In the genomic region with DNA sequence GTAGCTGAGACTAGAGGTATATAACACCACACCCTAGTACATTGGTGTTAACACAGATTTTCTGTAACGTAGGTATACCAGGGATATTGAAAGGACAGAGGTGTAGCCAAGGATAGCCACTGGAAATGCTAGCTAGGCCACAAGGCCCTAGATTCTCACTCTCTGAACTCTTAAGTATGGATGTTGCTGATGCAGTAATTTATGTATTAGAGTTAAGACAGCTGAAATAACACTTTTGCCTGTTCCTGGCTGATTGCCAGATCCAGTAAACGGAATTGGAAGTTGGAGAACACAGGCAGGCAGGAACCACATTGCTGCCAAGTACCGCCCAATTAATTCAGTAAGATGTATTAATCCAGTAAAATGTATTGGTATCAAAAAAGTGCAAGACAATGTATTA, we compare ENCODE assay signal across 10 cellular contexts. TPM values are rescaled to one million over a fixed set of nuclear protein-coding genes. Genes with fewer than 3 reads are reported as not detected.
DNase-seq lines count a peak whose midpoint lies in the region; ATAC-seq, FAIRE-seq and TF ChIP-seq lines count a peak whose summit lies in the region.
"Had no signal": no experiment of that assay in that cellular context is flagged by ENCODE, and none has a peak within 500 bp of the region (broad histone marks: within the 10 kb centered on the region; RNA-seq: fewer than 3 reads in every experiment).

No MANE protein-coding gene starts in this region.

- BruUV-seq in GM12878 (replicated peaks; lab: Mats Ljungman, UMichigan), result no TSS peak

- H2AFZ ChIP-seq in GM12878 (ENCODE audit: control insufficient read depth, low read depth, low read length), result no peak overlapping the region

- 48% methylated on average over 3 of the region's 3 CpGs for WGBS in GM12878 (ENCODE audit: insufficient coverage, insufficient replicate concordance, low lambda C conversion rate, missing lambda C conversion rate)

- H3K9me3 ChIP-seq in GM12878 (replicated peaks; ENCODE audit: control insufficient read depth, insufficient read depth, low read length), result no peaks in the 10 kb centered on the region

- RAD21 ChIA-PET in GM12878 (lab: Charles Lee; ENCODE audit: unreplicated experiment), result interaction anchor here (0.6 to 2.2 kb wide), 7 partner anchors 15 to 314 kb away, joined by 3 to 6 read pairs (median 4); a partner anchor contains a TSS

- peak overlapping the region; percentile 87 for H3K4me3 ChIP-seq in GM12878

- no peak overlapping the region for H3K27ac ChIP-seq in GM12878 (ENCODE audit: control insufficient read depth, insufficient read depth)

- no peak for TF ChIP-seq POLR2A in GM12878 (IDR thresholded peaks at IDR 0.05; ENCODE audit: low read depth, low read length)

- H3K36me3 ChIP-seq in GM12878 (ENCODE audit: control insufficient read depth in 2 of 2, insufficient read depth in 2 of 2, low read length in 1 of 2), result no peaks in the 10 kb centered on the region

- POLR2A ChIA-PET in GM12878 (lab: Charles Lee), result interaction anchor here (0.9 to 4.0 kb wide), 3 partner anchors 9 to 60 kb away, joined by 3 to 25 read pairs (median 3); no protein-coding TSS in a partner anchor

- no peak for TF ChIP-seq RAD21 in GM12878 (IDR thresholded peaks at IDR 0.05; ENCODE audit: insufficient read depth, low read depth, low read length)

- peak overlapping the region; percentile 14 for H3K4me3 Mint-ChIP-seq in type B pancreatic cell

- peak overlapping the region; percentile 73 for H3K4me2 ChIP-seq in GM12878 (ENCODE audit: control insufficient read depth, insufficient read depth)

- in situ Hi-C loops in GM12878 (cut with MboI), result no loop called here

- H3K27me3 Mint-ChIP-seq in type B pancreatic cell, result peaks cover 3% of the 10 kb centered on the region
- H3K27me3 Mint-ChIP-seq: activated naive CD4-positive, alpha-beta T cell treated with anti-CD3 and anti-CD28 coated beads, Interleukin-2, amount 10 ng/mL, durations not matched to agents 7 days and 5 days had no signal

- H3K9ac ChIP-seq in GM12878 (ENCODE audit: control insufficient read depth, insufficient read depth, low read length), result no peak overlapping the region

- H3K27me3 ChIP-seq in GM12878 (replicated peaks in 1 of 2; ENCODE audit: control insufficient read depth in 2 of 2, insufficient read depth in 2 of 2, low read length in 1 of 2), result no peaks in the 10 kb centered on the region

- H3K27ac Mint-ChIP-seq in type B pancreatic cell, result peak overlapping the region; percentile 57
- H3K27ac Mint-ChIP-seq: activated naive CD4-positive, alpha-beta T cell treated with anti-CD3 and anti-CD28 coated beads, Interleukin-2, amount 10 ng/mL, durations not matched to agents 7 days and 5 days had no signal

- ATAC-seq in left cardiac atrium, result no peak
- ATAC-seq in Right ventricle myocardium inferior, result no peak
- no peak for ATAC-seq in GM12878

- TF ChIP-seq CTCF in GM12878 (IDR thresholded peaks at IDR 0.05 in 2 of 3, conservative IDR thresholded peaks at IDR 0.05 in 1 of 3; ENCODE audit: control insufficient read depth in 2 of 3, extremely low read depth in 1 of 3, insufficient read depth in 1 of 3, low read depth in 3 of 3, low read length in 3 of 3), result no peak
- no peak for TF ChIP-seq CTCF in type B pancreatic cell (conservative IDR thresholded peaks at IDR 0.05)

- H3K36me3 Mint-ChIP-seq in type B pancreatic cell, result peaks cover 13% of the 10 kb centered on the region

- no peak for TF ChIP-seq EP300 in GM12878 (IDR thresholded peaks at IDR 0.05; ENCODE audit: borderline replicate concordance in 1 of 2, control insufficient read depth in 1 of 2, low read depth in 2 of 2, low read length in 2 of 2)

- H3K79me2 ChIP-seq in GM12878 (ENCODE audit: control insufficient read depth, insufficient read depth, low read length), result peaks cover 70% of the 10 kb centered on the region

- peak; percentile 34 for DNase-seq in left cardiac atrium
- DNase-seq in Right ventricle myocardium inferior (ENCODE audit: missing footprints), result no peak
- no peak for DNase-seq in GM12878 (ENCODE audit: low read depth, low spot score)
- peak; percentile 7 for DNase-seq in left kidney (ENCODE audit: low read depth, low spot score)
- no peak for DNase-seq in type B pancreatic cell (ENCODE audit: extremely low spot score, unreplicated experiment)
- no peak for DNase-seq in cerebellum (ENCODE audit: low spot score)
- no peak for DNase-seq in central memory CD4-positive, alpha-beta T cell
- no peak for DNase-seq in anterior cingulate cortex (lab: John Stamatoyannopoulos, UW)
- DNase-seq: activated naive CD4-positive, alpha-beta T cell treated with anti-CD3 and anti-CD28 coated beads, Interleukin-2, amount 10 ng/mL, durations not matched to agents 7 days and 5 days had no signal

- SMC1A ChIA-PET in GM12878 (lab: Charles Lee; ENCODE audit: uncharacterized antibody, unreplicated experiment), result interaction anchor here (0.8 to 3.2 kb wide), 9 partner anchors 9 to 422 kb away, joined by 3 to 16 read pairs (median 4); no protein-coding TSS in a partner anchor

- H3K4me1 Mint-ChIP-seq in type B pancreatic cell (ENCODE audit: unreplicated experiment), result peaks cover 29% of the 10 kb centered on the region

- peaks cover 4% of the 10 kb centered on the region for H3K9me3 Mint-ChIP-seq in type B pancreatic cell
- H3K9me3 Mint-ChIP-seq: activated naive CD4-positive, alpha-beta T cell treated with anti-CD3 and anti-CD28 coated beads, Interleukin-2, amount 10 ng/mL, durations not matched to agents 7 days and 5 days had no signal

- CTCF ChIA-PET in GM12878 (lab: Yijun Ruan, JAX), result interaction anchor here (0.7 to 2.7 kb wide), 13 partner anchors 10 to 715 kb away, joined by 3 to 8 read pairs (median 4); a partner anchor contains a TSS

- peaks cover 5% of the 10 kb centered on the region; the same call in 1 of the 2 replicates for H3K4me1 ChIP-seq in GM12878 (ENCODE audit: control insufficient read depth, insufficient read depth, low read length)

- intact Hi-C loops in left cardiac atrium (cut with DNase I) (loop anchor here in 1 of 2 donors (5.0 kb wide), 1 partner anchor 121 kb away; a partner anchor contains a TSS), Right ventricle myocardium inferior (cut with DNase I) (no loop called here), GM12878 (cut with micrococcal nuclease; ENCODE audit: unreplicated experiment) (no loop called here)

- no peaks in the 10 kb centered on the region for H4K20me1 ChIP-seq in GM12878 (ENCODE audit: control insufficient read depth, insufficient read depth)

- no peak for FAIRE-seq in GM12878 (lab: Jason Lieb, UNC)

RNA-seq across cellular contexts. Expression of a gene that starts 1.8 kb away (rescaled TPM):
- total RNA-seq in left cardiac atrium (100 to 1,000 TPM; 190 to 353 TPM), Right ventricle myocardium inferior (183 TPM), GM12878 (2014; rRNA removed) (31.8 and 36.0 TPM in 2 replicates), GM12878 (2014; rRNA removed; fragmentation: Illumina TruSeq; extraction: Trizol) (50.0 and 53.9 TPM in 2 replicates), GM12878 (2021) (28.1 and 33.0 TPM in 2 replicates), type B pancreatic cell (ENCODE audit: low replicate concordance) (134 and 144 TPM in 2 replicates), cerebellum (44.6 TPM)
- total RNA-seq in GM12878 (2013; cell fraction: nucleolus; rRNA removed), result 55.0 and 55.9 TPM in 2 replicates
- 23.4 TPM for polyA plus RNA-seq in GM12878 (2011; ENCODE audit: low read depth)
- polyA plus RNA-seq in GM12878 (2011; rRNA removed) (39.9 and 49.4 TPM in 2 replicates), GM12878 (2014; fragmentation: Illumina TruSeq; extraction: Trizol) (48.5 and 61.8 TPM in 2 replicates), GM12878 (2014; fragmentation: Nextera tagmentation; extraction: Ambion mirVana) (10 to 100 TPM; 33.6 to 44.3 TPM), GM12878 (2014; rRNA removed) (23.8 and 31.2 TPM in 2 replicates), GM12878 (2016; fragmentation: Nextera tagmentation; extraction: Ambion mirVana) (10 to 100 TPM; 66.3 to 75.6 TPM)
- polyA plus RNA-seq in GM12878 (2011; cell fraction: cytosol; rRNA removed), result 15.5 and 17.9 TPM in 2 replicates
- polyA plus RNA-seq in GM12878 (2011; cell fraction: nucleus; rRNA removed), result 16.9 and 20.0 TPM in 2 replicates
- polyA plus RNA-seq in GM12878 (2012), result 28.5 and 32.5 TPM in 2 replicates
- 22.0 and 27.6 TPM in 2 replicates for polyA minus RNA-seq in GM12878 (2011; rRNA and poly(A)+ RNA removed)
- polyA minus RNA-seq in GM12878 (2011; cell fraction: cytosol; rRNA and poly(A)+ RNA removed), result 14.4 and 17.8 TPM in 2 replicates
- polyA minus RNA-seq in GM12878 (2011; cell fraction: nucleus; rRNA and poly(A)+ RNA removed), result 6.3 and 8.8 TPM in 2 replicates

RNA-seq across cellular contexts. Expression of a gene that starts 34.6 kb away (rescaled TPM):
- total RNA-seq in left cardiac atrium (not detected), Right ventricle myocardium inferior (not detected), GM12878 (2014; rRNA removed) (not detected in 2 replicates), GM12878 (2014; rRNA removed; fragmentation: Illumina TruSeq; extraction: Trizol) (not detected in 2 replicates), GM12878 (2021) (not detected in 2 replicates), type B pancreatic cell (ENCODE audit: low replicate concordance) (not detected in 2 replicates), cerebellum (0.45 TPM)
- not detected in 2 replicates for total RNA-seq in GM12878 (2013; cell fraction: nucleolus; rRNA removed)
- not detected for polyA plus RNA-seq in GM12878 (2011; ENCODE audit: low read depth)
- polyA plus RNA-seq in GM12878 (2011; rRNA removed) (not detected in 2 replicates), GM12878 (2014; fragmentation: Illumina TruSeq; extraction: Trizol) (not detected in 2 replicates), GM12878 (2014; fragmentation: Nextera tagmentation; extraction: Ambion mirVana) (under 1 TPM; 0.13 to 0.26 TPM), GM12878 (2014; rRNA removed) (not detected in 2 replicates), GM12878 (2016; fragmentation: Nextera tagmentation; extraction: Ambion mirVana) (under 1 TPM; 0.11 to 0.35 TPM)
- not detected in 2 replicates for polyA plus RNA-seq in GM12878 (2011; cell fraction: cytosol; rRNA removed)
- polyA plus RNA-seq in GM12878 (2011; cell fraction: nucleus; rRNA removed), result not detected in 2 replicates
- not detected in 2 replicates for polyA plus RNA-seq in GM12878 (2012)
- not detected in 2 replicates for polyA minus RNA-seq in GM12878 (2011; rRNA and poly(A)+ RNA removed)
- polyA minus RNA-seq in GM12878 (2011; cell fraction: cytosol; rRNA and poly(A)+ RNA removed), result not detected in 2 replicates
- polyA minus RNA-seq in GM12878 (2011; cell fraction: nucleus; rRNA and poly(A)+ RNA removed), result not detected in 2 replicates
- total RNA-seq: mucosa of gallbladder had no signal

RNA-seq across cellular contexts. Expression of a gene that starts 50.8 kb away (rescaled TPM):
- total RNA-seq in left cardiac atrium, result 1 to 10 TPM; 2.9 to 7.2 TPM
- total RNA-seq in Right ventricle myocardium inferior, result 6.3 TPM
- 20.7 and 21.1 TPM in 2 replicates for total RNA-seq in GM12878 (2013; cell fraction: nucleolus; rRNA removed)
- total RNA-seq in GM12878 (2014; rRNA removed), result 0.71 and 1.6 TPM in 2 replicates
- total RNA-seq in GM12878 (2014; rRNA removed; fragmentation: Illumina TruSeq; extraction: Trizol), result 1.7 and 2.3 TPM in 2 replicates
- 1.8 and 2.8 TPM in 2 replicates for total RNA-seq in GM12878 (2021)
- polyA plus RNA-seq in GM12878 (2011; ENCODE audit: low read depth), result 1.1 TPM
- polyA plus RNA-seq in GM12878 (2011; rRNA removed), result 3.6 and 4.8 TPM in 2 replicates
- 1.3 and 3.1 TPM in 2 replicates for polyA plus RNA-seq in GM12878 (2011; cell fraction: cytosol; rRNA removed)
- 16.7 and 18.0 TPM in 2 replicates for polyA plus RNA-seq in GM12878 (2011; cell fraction: nucleus; rRNA removed)
- polyA plus RNA-seq in GM12878 (2012), result 1.3 and 1.9 TPM in 2 replicates
- 1.3 and 1.6 TPM in 2 replicates for polyA plus RNA-seq in GM12878 (2014; fragmentation: Illumina TruSeq; extraction: Trizol)
- under 1 TPM; 0.32 to 0.33 TPM for polyA plus RNA-seq in GM12878 (2014; fragmentation: Nextera tagmentation; extraction: Ambion mirVana)
- polyA plus RNA-seq in GM12878 (2014; rRNA removed), result 2.1 and 3.0 TPM in 2 replicates
- polyA plus RNA-seq in GM12878 (2016; fragmentation: Nextera tagmentation; extraction: Ambion mirVana), result 1 to 10 TPM in 1 of 2 experiments, under 1 TPM in 1; 0.87 to 1.2 TPM
- 2.7 and 4.2 TPM in 2 replicates for polyA minus RNA-seq in GM12878 (2011; rRNA and poly(A)+ RNA removed)
- polyA minus RNA-seq in GM12878 (2011; cell fraction: cytosol; rRNA and poly(A)+ RNA removed), result 0.83 and 2.4 TPM in 2 replicates
- polyA minus RNA-seq in GM12878 (2011; cell fraction: nucleus; rRNA and poly(A)+ RNA removed), result 3.5 and 8.1 TPM in 2 replicates
- 4.2 and 44.2 TPM in 2 replicates for total RNA-seq in type B pancreatic cell (ENCODE audit: low replicate concordance)
- 79.1 TPM for total RNA-seq in cerebellum

Comparison
In these comparisons a context has a peak if more than half of its experiments do, and no peak if none do; other contexts are left out.
1. DNase-seq: peak in left cardiac atrium (single experiment) and left kidney (single experiment); none in Right ventricle myocardium inferior (single experiment), GM12878 (single experiment), type B pancreatic cell (single experiment), cerebellum (single experiment), central memory CD4-positive, alpha-beta T cell (single experiment) and anterior cingulate cortex (0 of 58).